1 cellular context compared by ENCODE assay signal in genomic region chr5:56814963-56815656, GRCh38.
A peak's percentile ranks its signal among the peaks of the same experiment; 100 is the strongest.
TF ChIP-seq lines count a peak whose summit lies in the region.

MAP3K1 (plus strand) TSS chr5:56815549; CDS start chr5:56815574, 25 bp downstream.

TF ChIP-seq in HepG2, 621 proteins besides CTCF, POLR2A, EP300 and RAD21 (continued from another document and continues in another):
- TF ChIP-seq ZNF687 (CRISPR knock-in tag; IDR thresholded peaks at IDR 0.05) (peak; percentile 70), CREBL2 (CRISPR knock-in tag; IDR thresholded peaks at IDR 0.05; ENCODE audit: borderline replicate concordance) (no peak; the same call in 1 of the 2 replicates), ZC3H13 (CRISPR knock-in tag; IDR thresholded peaks at IDR 0.05) (no peak), FOXA1 (IDR thresholded peaks at IDR 0.05) (no peak), FOXA1 (CRISPR knock-in tag; IDR thresholded peaks at IDR 0.05) (no peak), DNMT1 (CRISPR knock-in tag; IDR thresholded peaks at IDR 0.05) (0 out of 2 replicates have a peak, but pooled peaks have one; percentile 34), ZNF292 (CRISPR knock-in tag; IDR thresholded peaks at IDR 0.05; ENCODE audit: borderline replicate concordance, low read depth) (no peak), SCMH1 (CRISPR knock-in tag; IDR thresholded peaks at IDR 0.05; ENCODE audit: borderline replicate concordance) (no peak), ZNF382 (CRISPR knock-in tag; IDR thresholded peaks at IDR 0.05; ENCODE audit: borderline replicate concordance) (no peak), ZNF713 (CRISPR knock-in tag; IDR thresholded peaks at IDR 0.05) (no peak), ZNF501 (CRISPR knock-in tag; IDR thresholded peaks at IDR 0.05) (peak; percentile 22), ZNF414 (CRISPR knock-in tag; IDR thresholded peaks at IDR 0.05) (no peak), CEBPZ (IDR thresholded peaks at IDR 0.05; ENCODE audit: low read length) (no peak), ZNF773 (CRISPR knock-in tag; IDR thresholded peaks at IDR 0.05; ENCODE audit: borderline replicate concordance) (no peak), PRDM10 (CRISPR knock-in tag; IDR thresholded peaks at IDR 0.05; ENCODE audit: low read depth) (no peak), STAT6 (CRISPR knock-in tag; IDR thresholded peaks at IDR 0.05; ENCODE audit: borderline replicate concordance) (no peak), ZNF781 (CRISPR knock-in tag; IDR thresholded peaks at IDR 0.05; ENCODE audit: borderline replicate concordance, not compliant biosample characterization) (no peak), HNRNPH1 (optimal IDR thresholded peaks at IDR 0.05; ENCODE audit: low read depth, low read length) (peak; percentile 89), ZBTB1 (CRISPR knock-in tag; IDR thresholded peaks at IDR 0.05; ENCODE audit: borderline replicate concordance) (no peak), MAFK (conservative IDR thresholded peaks at IDR 0.05 in 1 of 2, IDR thresholded peaks at IDR 0.05 in 1 of 2; ENCODE audit: low read length in 2 of 2) (no peak), ZXDC (CRISPR knock-in tag; IDR thresholded peaks at IDR 0.05) (no peak), NR2C2 (CRISPR knock-in tag; IDR thresholded peaks at IDR 0.05; ENCODE audit: borderline replicate concordance) (0 out of 2 replicates have a peak, but pooled peaks have one; percentile 30), WIZ (CRISPR knock-in tag; IDR thresholded peaks at IDR 0.05) (0 out of 2 replicates have a peak, but pooled peaks have one; percentile 36), ZNF451 (CRISPR knock-in tag; IDR thresholded peaks at IDR 0.05) (0 out of 2 replicates have a peak, but pooled peaks have one; percentile 63), ZFP62 (CRISPR knock-in tag; IDR thresholded peaks at IDR 0.05) (no peak), ELK4 (CRISPR knock-in tag; IDR thresholded peaks at IDR 0.05; ENCODE audit: borderline replicate concordance) (no peak), ZNF281 (CRISPR knock-in tag; IDR thresholded peaks at IDR 0.05; ENCODE audit: borderline replicate concordance) (no peak)
